ENCODE assay signal across 9 cellular contexts in genomic region chr17:64240741-64241347, GRCh38. TPM values are rescaled to one million over a fixed set of nuclear protein-coding genes. Genes with fewer than 3 reads are reported as not detected.
DNase-seq lines count a peak whose midpoint lies in the region; ATAC-seq and TF ChIP-seq lines count a peak whose summit lies in the region.
"Had no signal": no experiment of that assay in that cellular context is flagged by ENCODE, and none has a peak within 500 bp of the region (broad histone marks: within the 10 kb centered on the region; RNA-seq: fewer than 3 reads in every experiment).

No MANE protein-coding gene starts in this region.

- peak; percentile 76 for ATAC-seq in Right ventricle myocardium inferior
- ATAC-seq in GM19023 (IDR thresholded peaks at IDR 0.05; ENCODE audit: unreplicated experiment) = no peak

- no peaks in the 10 kb centered on the region for H3K9me3 ChIP-seq in ascending aorta
- H3K9me3 ChIP-seq in Karpas-422 (ENCODE audit: low read length) = no peaks in the 10 kb centered on the region

- no peak overlapping the region for H2AFZ ChIP-seq in Karpas-422 (ENCODE audit: low read length)

- peaks cover 7 to 27% of the 10 kb centered on the region in 2 donors for H3K4me1 ChIP-seq in ascending aorta
- H3K4me1 ChIP-seq in Karpas-422 (ENCODE audit: low read length) = no peaks in the 10 kb centered on the region

- H4K20me1 ChIP-seq in Karpas-422 (ENCODE audit: insufficient read depth, low read depth, low read length) = no peaks in the 10 kb centered on the region

- H3K4me2 ChIP-seq in Karpas-422 (ENCODE audit: low read depth, low read length, poor library complexity, severe bottlenecking) = no peak overlapping the region

- H3K27ac ChIP-seq in ascending aorta (peak overlapping the region; percentile 72 to 81), Karpas-422 (ENCODE audit: low read length) (no peak overlapping the region)

- no peaks in the 10 kb centered on the region for H3K9me2 ChIP-seq in Karpas-422 (replicated peaks; ENCODE audit: insufficient read depth, low read length)

- intact Hi-C loops in ascending aorta (cut with DNase I) = loop anchor here (1.0 to 2.0 kb wide), 2 partner anchors 22 to 94 kb away; partner anchors contain the start of gene TEX2
- intact Hi-C loops in Right ventricle myocardium inferior (cut with DNase I) = no loop called here

- no peak for TF ChIP-seq CTCF in ascending aorta (IDR thresholded peaks at IDR 0.05)

- no peaks in the 10 kb centered on the region for H3K79me2 ChIP-seq in Karpas-422 (ENCODE audit: low read length)

- no peaks in the 10 kb centered on the region for H3K27me3 ChIP-seq in ascending aorta
- no peaks in the 10 kb centered on the region for H3K27me3 ChIP-seq in Karpas-422 (ENCODE audit: low read length)

- H3K4me3 ChIP-seq in ascending aorta = peak overlapping the region in 1 of 2 donors; percentile 18
- no peak overlapping the region for H3K4me3 ChIP-seq in Karpas-422 (ENCODE audit: low read length)

- H3K36me3 ChIP-seq in ascending aorta = no peaks in the 10 kb centered on the region
- H3K36me3 ChIP-seq in Karpas-422 (ENCODE audit: insufficient read depth, low read length) = no peaks in the 10 kb centered on the region

- no peak overlapping the region for H3K9ac ChIP-seq in Karpas-422 (ENCODE audit: low read length)

- DNase-seq in EL (peak; percentile 99), ascending aorta (ENCODE audit: low spot score in 2 of 2) (peak; percentile 28 to 87), Right ventricle myocardium inferior (ENCODE audit: missing footprints) (peak; percentile 70), pons (ENCODE audit: low spot score) (peak; percentile 56), OCI-M1 (lab: John Stamatoyannopoulos, UW) (no peak), Karpas-422 (no peak)
- DNase-seq in central memory CD4-positive, alpha-beta T cell = no peak
- DNase-seq: activated naive CD4-positive, alpha-beta T cell had no signal

RNA-seq across cellular contexts. Expression of gene TEX2, which starts 22.2 kb away (rescaled TPM):
- total RNA-seq in ascending aorta (94.6 TPM), Right ventricle myocardium inferior (56.1 TPM)
- total RNA-seq in Karpas-422 (2014; rRNA removed; shearing (Covaris generic); ENCODE audit: low replicate concordance) = 5.5 and 5.6 TPM in 2 replicates

Comparison
In these comparisons a context has a peak if more than half of its experiments do, and no peak if none do; other contexts are left out.
1. DNase-seq: peak in EL (single experiment), ascending aorta (2 of 2), Right ventricle myocardium inferior (single experiment) and pons (single experiment); none in OCI-M1 (single experiment), central memory CD4-positive, alpha-beta T cell (single experiment) and Karpas-422 (single experiment).